22 cellular contexts compared by ENCODE assay signal in genomic region chr4:94574616-94575015, GRCh38.
DNase-seq lines count a peak whose midpoint lies in the region; ATAC-seq, FAIRE-seq and TF ChIP-seq lines count a peak whose summit lies in the region.
"Had no signal": no experiment of that assay in that cellular context is flagged by ENCODE, and none has a peak within 500 bp of the region (broad histone marks: within the 10 kb centered on the region; RNA-seq: fewer than 3 reads in every experiment).

No MANE protein-coding gene starts in this region.

- H3K27ac ChIP-seq in kidney (ENCODE audit: low read depth in 2 of 2, low read length in 2 of 2) (no peak overlapping the region), dorsolateral prefrontal cortex (no peak overlapping the region)

- peak overlapping the region; percentile 81 for H3K27ac Mint-ChIP-seq in chondrocyte (ENCODE audit: unreplicated experiment)
- H3K27ac Mint-ChIP-seq: B cell; CD4-positive, CD25-positive, alpha-beta regulatory T cell had no signal

- no peaks in the 10 kb centered on the region for H3K4me1 ChIP-seq in kidney (ENCODE audit: control insufficient read depth in 1 of 2, insufficient read depth in 1 of 2, low read depth in 1 of 2, low read length in 2 of 2)

- no peak for TF ChIP-seq CTCF in chondrocyte (IDR thresholded peaks at IDR 0.05)
- TF ChIP-seq CTCF in kidney (IDR thresholded peaks at IDR 0.05; ENCODE audit: borderline replicate concordance, extremely low read depth, insufficient read depth): no peak
- no peak for TF ChIP-seq CTCF in dorsolateral prefrontal cortex (IDR thresholded peaks at IDR 0.05 in 54 of 56, conservative IDR thresholded peaks at IDR 0.05 in 2 of 56; ENCODE audit: low read depth in 1 of 56, partially characterized antibody in 56 of 56)

- H3K4me1 Mint-ChIP-seq in chondrocyte (ENCODE audit: low read depth): peaks cover 67% of the 10 kb centered on the region
- H3K4me1 Mint-ChIP-seq: B cell; CD4-positive, CD25-positive, alpha-beta regulatory T cell had no signal

- ATAC-seq in HG03521 (IDR thresholded peaks at IDR 0.05; ENCODE audit: unreplicated experiment) (no peak), HG02981 (IDR thresholded peaks at IDR 0.05; ENCODE audit: unreplicated experiment) (no peak)
- ATAC-seq: HepG2 had no signal

- no peak overlapping the region for H3K4me3 Mint-ChIP-seq in chondrocyte (ENCODE audit: unreplicated experiment)
- H3K4me3 Mint-ChIP-seq: B cell; CD4-positive, CD25-positive, alpha-beta regulatory T cell had no signal

- H3K4me3 ChIP-seq in kidney (ENCODE audit: low read length in 2 of 2) (no peak overlapping the region), dorsolateral prefrontal cortex (no peak overlapping the region)

- peak; percentile 91 for FAIRE-seq in kidney (lab: Jason Lieb, UNC)
- FAIRE-seq: GM12891, HepG2 had no signal

- intact Hi-C loops in kidney (cut with DNase I): no loop called here
- intact Hi-C loops in dorsolateral prefrontal cortex (cut with DNase I): loop anchor here in 1 of 2 donors (10.0 kb wide), 1 partner anchor 120 kb away; the partner anchor contains the start of gene PDLIM5

- H3K9ac ChIP-seq in kidney (ENCODE audit: low read length in 2 of 2): no peak overlapping the region

- H3K9me3 Mint-ChIP-seq in chondrocyte (ENCODE audit: low read depth): no peaks in the 10 kb centered on the region
- H3K9me3 Mint-ChIP-seq: CD4-positive, CD25-positive, alpha-beta regulatory T cell had no signal

- peaks cover 9% of the 10 kb centered on the region for H3K36me3 Mint-ChIP-seq in chondrocyte (ENCODE audit: low read depth)

- H3K9me3 ChIP-seq in kidney (ENCODE audit: control insufficient read depth in 1 of 2, low read length in 2 of 2): no peaks in the 10 kb centered on the region

- H3K36me3 ChIP-seq in kidney (ENCODE audit: control insufficient read depth in 1 of 2, insufficient read depth in 2 of 2, low read length in 2 of 2): peaks cover 2 to 7% of the 10 kb centered on the region in 2 donors

- no peaks in the 10 kb centered on the region for H3K27me3 Mint-ChIP-seq in chondrocyte (ENCODE audit: low read depth)
- H3K27me3 Mint-ChIP-seq: B cell; CD4-positive, CD25-positive, alpha-beta regulatory T cell had no signal

- H3K27me3 ChIP-seq in dorsolateral prefrontal cortex: no peaks in the 10 kb centered on the region

- DNase-seq in EH (ENCODE audit: low read depth): peak; percentile 34
- no peak for DNase-seq in chondrocyte (ENCODE audit: low spot score)
- DNase-seq in kidney: no peak
- DNase-seq in stromal cell of bone marrow (ENCODE audit: low read depth): peak; percentile 28
- DNase-seq in HT-29 (ENCODE audit: low spot score): no peak
- no peak for DNase-seq in dorsolateral prefrontal cortex
- DNase-seq: CD4-positive, CD25-positive, alpha-beta regulatory T cell; EL; KG1; NCI-H1417; NCI-H187; NCI-H2107; NCI-H510A treated with DMSO at 0.1 percent for 48 hours; NCI-H774; OCI-M1; Right ventricle myocardium superior; SW 1271 had no signal

Comparison
In these comparisons a context has a peak if more than half of its experiments do, and no peak if none do; other contexts are left out.
1. DNase-seq: peak in EH (single experiment) and stromal cell of bone marrow (single experiment); none in chondrocyte (single experiment), kidney (single experiment), HT-29 (single experiment) and dorsolateral prefrontal cortex (0 of 10).